Comparison of ENCODE assay signal across 12 cellular contexts in genomic region chr6:132750455-132751248, GRCh38. TPM values are rescaled to one million over a fixed set of nuclear protein-coding genes. Genes with fewer than 3 reads are reported as not detected.
DNase-seq lines count a peak whose midpoint lies in the region; ATAC-seq and TF ChIP-seq lines count a peak whose summit lies in the region.
"Had no signal": no experiment of that assay in that cellular context is flagged by ENCODE, and none has a peak within 500 bp of the region (broad histone marks: within the 10 kb centered on the region; RNA-seq: fewer than 3 reads in every experiment).

No MANE protein-coding gene starts in this region.

- CTCF ChIA-PET in activated CD4-positive, alpha-beta memory T cell treated with anti-CD3 and anti-CD28 coated beads, Interleukin-2, amount 10 ng/mL, durations not matched to agents 7 days and 5 days (lab: Charles Lee): interaction anchor here (1.1 kb wide), 1 partner anchor 22 kb away, joined by 3 read pairs; no protein-coding TSS in a partner anchor
- CTCF ChIA-PET in activated CD4-positive, alpha-beta memory T cell treated with anti-CD3 and anti-CD28 coated beads for 36 hours (lab: Charles Lee): interaction anchor here (0.6 kb wide), 1 partner anchor 80 kb away, joined by 3 read pairs; no protein-coding TSS in a partner anchor

- H3K4me3 ChIP-seq in transverse colon: no peak overlapping the region
- H3K4me3 ChIP-seq: ovary had no signal

- intact Hi-C loops in activated CD4-positive, alpha-beta memory T cell treated with anti-CD3 and anti-CD28 coated beads for 36 hours (cut with micrococcal nuclease): no loop called here
- intact Hi-C loops in transverse colon (cut with DNase I; ENCODE audit: low total_unique reads): no loop called here

- no peaks in the 10 kb centered on the region for H3K9me3 Mint-ChIP-seq in activated CD4-positive, alpha-beta memory T cell treated with anti-CD3 and anti-CD28 coated beads, Interleukin-2, amount 10 ng/mL, durations not matched to agents 7 days and 5 days
- no peaks in the 10 kb centered on the region for H3K9me3 Mint-ChIP-seq in activated CD4-positive, alpha-beta memory T cell treated with anti-CD3 and anti-CD28 coated beads for 36 hours
- no peaks in the 10 kb centered on the region for H3K9me3 Mint-ChIP-seq in naive B cell

- ATAC-seq in GM21619 (IDR thresholded peaks at IDR 0.05; ENCODE audit: unreplicated experiment): peak; percentile 86
- ATAC-seq in HG03342 (IDR thresholded peaks at IDR 0.05; ENCODE audit: unreplicated experiment): peak; percentile 89
- peak; percentile 37 to 38 for ATAC-seq in naive B cell (ENCODE audit: low read depth in 2 of 2)

- H3K27ac ChIP-seq in transverse colon: no peak overlapping the region
- H3K27ac ChIP-seq: ovary had no signal

- peak overlapping the region; percentile 78 for H3K27ac Mint-ChIP-seq in activated CD4-positive, alpha-beta memory T cell treated with anti-CD3 and anti-CD28 coated beads, Interleukin-2, amount 10 ng/mL, durations not matched to agents 7 days and 5 days
- no peak overlapping the region for H3K27ac Mint-ChIP-seq in activated CD4-positive, alpha-beta memory T cell treated with anti-CD3 and anti-CD28 coated beads for 36 hours
- peak overlapping the region in 5 of 6 donors; percentile 9 to 92 (median 57) for H3K27ac Mint-ChIP-seq in naive B cell

- H3K27me3 Mint-ChIP-seq in activated CD4-positive, alpha-beta memory T cell treated with anti-CD3 and anti-CD28 coated beads, Interleukin-2, amount 10 ng/mL, durations not matched to agents 7 days and 5 days: peaks cover under 1% of the 10 kb centered on the region
- no peaks in the 10 kb centered on the region for H3K27me3 Mint-ChIP-seq in activated CD4-positive, alpha-beta memory T cell treated with anti-CD3 and anti-CD28 coated beads for 36 hours
- H3K27me3 Mint-ChIP-seq in naive B cell: no peaks in the 10 kb centered on the region

- in situ Hi-C loops in transverse colon (cut with MboI; ENCODE audit: low pct_ligation_motif_present in 1 of 4, low pct_unique_long_range_greater_than_20kb in 1 of 4, low sequenced_read_pairs in 3 of 4): loop anchor here in 3 of 4 donors (25.0 kb wide), 1 partner anchor 213 kb away; the partner anchor contains the start of gene TAAR9 (in 3 of the 3)

- no peak for DNase-seq in activated CD4-positive, alpha-beta memory T cell treated with anti-CD3 and anti-CD28 coated beads, Interleukin-2, amount 10 ng/mL, durations not matched to agents 7 days and 5 days
- DNase-seq in activated CD4-positive, alpha-beta memory T cell treated with anti-CD3 and anti-CD28 coated beads for 36 hours: no peak
- DNase-seq in naive B cell: no peak
- no peak for DNase-seq in ecto neural progenitor cell (ENCODE audit: low spot score)
- no peak for DNase-seq in medulla oblongata (ENCODE audit: extremely low spot score)
- DNase-seq in transverse colon: no peak
- DNase-seq: activated CD4-positive, alpha-beta T cell treated with anti-CD3 and anti-CD28 coated beads, Interleukin-2, amount 50 U/mL, for 1 hour; ovary had no signal

- TF ChIP-seq CTCF in transverse colon (IDR thresholded peaks at IDR 0.05): no peak

- H3K9me3 ChIP-seq in transverse colon: no peaks in the 10 kb centered on the region
- H3K9me3 ChIP-seq: ovary had no signal

- POLR2A ChIA-PET in activated CD4-positive, alpha-beta memory T cell treated with anti-CD3 and anti-CD28 coated beads, Interleukin-2, amount 10 ng/mL, durations not matched to agents 7 days and 5 days (lab: Charles Lee): interaction anchor here (0.7 to 1.7 kb wide), 3 partner anchors 12 to 62 kb away, joined by 3 to 4 read pairs (median 3); no protein-coding TSS in a partner anchor
- POLR2A ChIA-PET in activated CD4-positive, alpha-beta memory T cell treated with anti-CD3 and anti-CD28 coated beads for 36 hours (lab: Charles Lee): no interaction called here

- no peaks in the 10 kb centered on the region for H3K4me1 ChIP-seq in transverse colon

- TF ChIP-seq POLR2A in transverse colon (IDR thresholded peaks at IDR 0.05): no peak

- no peaks in the 10 kb centered on the region for H3K36me3 ChIP-seq in transverse colon
- H3K36me3 ChIP-seq: ovary had no signal

- no peak for TF ChIP-seq EP300 in transverse colon (IDR thresholded peaks at IDR 0.05; ENCODE audit: low read depth)

- H3K4me1 Mint-ChIP-seq in activated CD4-positive, alpha-beta memory T cell treated with anti-CD3 and anti-CD28 coated beads, Interleukin-2, amount 10 ng/mL, durations not matched to agents 7 days and 5 days: peaks cover 39% of the 10 kb centered on the region
- H3K4me1 Mint-ChIP-seq in activated CD4-positive, alpha-beta memory T cell treated with anti-CD3 and anti-CD28 coated beads for 36 hours (ENCODE audit: low read depth): peaks cover 26% of the 10 kb centered on the region
- H3K4me1 Mint-ChIP-seq in naive B cell: peaks cover 7 to 22% (median 21%) of the 10 kb centered on the region in 3 donors

- H3K27me3 ChIP-seq in transverse colon: no peaks in the 10 kb centered on the region
- H3K27me3 ChIP-seq: ovary had no signal

- peaks cover 9% of the 10 kb centered on the region for H3K36me3 Mint-ChIP-seq in activated CD4-positive, alpha-beta memory T cell treated with anti-CD3 and anti-CD28 coated beads, Interleukin-2, amount 10 ng/mL, durations not matched to agents 7 days and 5 days (ENCODE audit: low read depth)
- peaks cover 19% of the 10 kb centered on the region for H3K36me3 Mint-ChIP-seq in activated CD4-positive, alpha-beta memory T cell treated with anti-CD3 and anti-CD28 coated beads for 36 hours
- H3K36me3 Mint-ChIP-seq in naive B cell: peaks cover 16 to 35% of the 10 kb centered on the region in 2 donors

- WGBS in transverse colon (ENCODE audit: low coverage in 1 of 2), 2 donors: 45 to 48% methylated on average over 8 of the region's 8 CpGs

- H3K4me3 Mint-ChIP-seq in activated CD4-positive, alpha-beta memory T cell treated with anti-CD3 and anti-CD28 coated beads, Interleukin-2, amount 10 ng/mL, durations not matched to agents 7 days and 5 days: peak overlapping the region; percentile 7
- H3K4me3 Mint-ChIP-seq in activated CD4-positive, alpha-beta memory T cell treated with anti-CD3 and anti-CD28 coated beads for 36 hours: no peak overlapping the region
- peak overlapping the region in 2 of 8 donors; percentile 16 to 21 for H3K4me3 Mint-ChIP-seq in naive B cell

RNA-seq across cellular contexts. Expression of gene VNN2, which starts 7.1 kb away (rescaled TPM):
- total RNA-seq in activated CD4-positive, alpha-beta memory T cell treated with anti-CD3 and anti-CD28 coated beads, Interleukin-2, amount 10 ng/mL, durations not matched to agents 7 days and 5 days: 1 to 10 TPM; 5.3 to 6.1 TPM
- total RNA-seq in activated CD4-positive, alpha-beta memory T cell treated with anti-CD3 and anti-CD28 coated beads for 36 hours: 1 to 10 TPM; 4.3 to 5.0 TPM
- polyA plus RNA-seq in naive B cell (ENCODE audit: low read depth in 6 of 6): 10 to 100 TPM; 41.0 to 69.4 (median 56.6) TPM
- total RNA-seq in transverse colon: 1 to 10 TPM; 1.1 to 3.2 (median 2.8) TPM
- total RNA-seq: A172, chondrocyte had no signal

RNA-seq across cellular contexts. Expression of gene VNN1, which starts 36.8 kb away (rescaled TPM):
- not detected for total RNA-seq in activated CD4-positive, alpha-beta memory T cell treated with anti-CD3 and anti-CD28 coated beads, Interleukin-2, amount 10 ng/mL, durations not matched to agents 7 days and 5 days
- not detected for total RNA-seq in activated CD4-positive, alpha-beta memory T cell treated with anti-CD3 and anti-CD28 coated beads for 36 hours
- polyA plus RNA-seq in naive B cell (ENCODE audit: low read depth in 6 of 6): under 1 TPM in 3 of 6 donors, not detected in 3; 0.09 to 0.17 (median 0.10) TPM
- 10 to 100 TPM in 1 of 4 donors, 1 to 10 TPM in 1, under 1 TPM in 1, not detected in 1; 0.75 to 39.5 (median 2.1) TPM for total RNA-seq in transverse colon
- total RNA-seq: chondrocyte had no signal

RNA-seq across cellular contexts. Expression of gene SLC18B1, which starts 47.8 kb away (rescaled TPM):
- total RNA-seq in activated CD4-positive, alpha-beta memory T cell treated with anti-CD3 and anti-CD28 coated beads, Interleukin-2, amount 10 ng/mL, durations not matched to agents 7 days and 5 days: 1 to 10 TPM; 7.2 to 7.7 TPM
- total RNA-seq in activated CD4-positive, alpha-beta memory T cell treated with anti-CD3 and anti-CD28 coated beads for 36 hours: 1 to 10 TPM; 4.5 to 5.2 TPM
- polyA plus RNA-seq in naive B cell (ENCODE audit: low read depth in 6 of 6): 10 to 100 TPM; 24.8 to 58.4 (median 30.7) TPM
- total RNA-seq in transverse colon: 10 to 100 TPM in 2 of 4 donors, 1 to 10 TPM in 2; 1.6 to 16.0 (median 10.3) TPM

Comparison
In these comparisons a context has a peak if more than half of its experiments do, and no peak if none do; other contexts are left out.
1. ATAC-seq: peak in every context shown above with its lines; median percentile 89 in HG03342; 86 in GM21619; 38 in naive B cell.